Comparison of ENCODE assay signal across 13 cellular contexts in genomic region chr9:2810424-2811075, GRCh38. TPM values are rescaled to one million over a fixed set of nuclear protein-coding genes. Genes with fewer than 3 reads are reported as not detected.
DNase-seq lines count a peak whose midpoint lies in the region; ATAC-seq, FAIRE-seq and TF ChIP-seq lines count a peak whose summit lies in the region.
"Had no signal": no experiment of that assay in that cellular context is flagged by ENCODE, and none has a peak within 500 bp of the region (broad histone marks: within the 10 kb centered on the region; RNA-seq: fewer than 3 reads in every experiment).

No MANE protein-coding gene starts in this region.

- peak overlapping the region; percentile 93 for H3K27ac Mint-ChIP-seq in chondrocyte (ENCODE audit: unreplicated experiment)
- peak overlapping the region; percentile 98 for H3K27ac Mint-ChIP-seq in mesothelial cell of epicardium

- H3K36me3 ChIP-seq in left ventricle myocardium inferior: peaks cover 53% of the 10 kb centered on the region

- H3K4me1 ChIP-seq in left ventricle myocardium inferior: peaks cover 36% of the 10 kb centered on the region
- H3K4me1 ChIP-seq: gastrocnemius medialis had no signal

- H3K27ac ChIP-seq in left ventricle myocardium inferior (replicated peaks): peak overlapping the region; percentile 72
- H3K27ac ChIP-seq: gastrocnemius medialis had no signal

- H3K27me3 Mint-ChIP-seq in chondrocyte (ENCODE audit: low read depth) (no peaks in the 10 kb centered on the region), mesothelial cell of epicardium (ENCODE audit: low read depth) (no peaks in the 10 kb centered on the region)

- ATAC-seq in left cardiac atrium: no peak
- ATAC-seq in HG03095 (IDR thresholded peaks at IDR 0.05; ENCODE audit: unreplicated experiment): no peak
- ATAC-seq: gastrocnemius medialis had no signal

- DNase-seq in left ventricle myocardium inferior: no peak
- no peak for DNase-seq in left cardiac atrium
- DNase-seq in chondrocyte (ENCODE audit: low spot score): no peak
- DNase-seq in mesothelial cell of epicardium (ENCODE audit: low spot score in 2 of 2, unreplicated experiment in 2 of 2): no peak
- DNase-seq in urothelium cell line (ENCODE audit: low spot score): peak; percentile 2
- DNase-seq in 8988T: no peak
- DNase-seq in effector CD8-positive, alpha-beta T cell (lab: John Stamatoyannopoulos, UW): no peak
- DNase-seq: activated CD4-positive, CD25-positive, alpha-beta regulatory T cell treated with anti-CD3 and anti-CD28 coated beads, Interleukin-2, amount 50 U/mL, for 72 hours; activated T-cell treated with anti-CD3 and anti-CD28 coated beads for 4 hours; gastrocnemius medialis; NCI-H2171 treated with DMSO at 0.1 percent for 48 hours; stimulated activated CD4-positive, alpha-beta T cell treated with anti-CD3 and anti-CD28 coated beads, Interleukin-12 subunit alpha, Interleukin-12 subunit beta, amount 100 ng/mL, for 4 hours had no signal

- no peak for FAIRE-seq in urothelium cell line (lab: Jason Lieb, UNC)

- H3K4me3 Mint-ChIP-seq in chondrocyte (ENCODE audit: unreplicated experiment): no peak overlapping the region
- H3K4me3 Mint-ChIP-seq in mesothelial cell of epicardium: no peak overlapping the region

- H3K9me3 Mint-ChIP-seq in chondrocyte (ENCODE audit: low read depth) (no peaks in the 10 kb centered on the region), mesothelial cell of epicardium (no peaks in the 10 kb centered on the region)

- H3K9me3 ChIP-seq in left ventricle myocardium inferior (replicated peaks): no peaks in the 10 kb centered on the region
- H3K9me3 ChIP-seq: gastrocnemius medialis had no signal

- H3K4me1 Mint-ChIP-seq in chondrocyte (ENCODE audit: low read depth) (peaks cover 47% of the 10 kb centered on the region), mesothelial cell of epicardium (peaks cover 42% of the 10 kb centered on the region)

- no peak overlapping the region for H3K4me3 ChIP-seq in left ventricle myocardium inferior
- H3K4me3 ChIP-seq: gastrocnemius medialis had no signal

- intact Hi-C loops in left ventricle myocardium inferior (cut with micrococcal nuclease) (no loop called here), left cardiac atrium (cut with DNase I) (no loop called here)

- H3K36me3 Mint-ChIP-seq in chondrocyte (ENCODE audit: low read depth) (peaks cover 18% of the 10 kb centered on the region), mesothelial cell of epicardium (peaks cover 23% of the 10 kb centered on the region)

- no peaks in the 10 kb centered on the region for H3K27me3 ChIP-seq in left ventricle myocardium inferior (ENCODE audit: low read depth)
- H3K27me3 ChIP-seq: gastrocnemius medialis had no signal

- no peak for TF ChIP-seq CTCF in left ventricle myocardium inferior (IDR thresholded peaks at IDR 0.05; ENCODE audit: borderline replicate concordance)
- TF ChIP-seq CTCF in chondrocyte (IDR thresholded peaks at IDR 0.05): no peak
- TF ChIP-seq CTCF in mesothelial cell of epicardium (IDR thresholded peaks at IDR 0.05; ENCODE audit: unreplicated experiment): no peak

RNA-seq across cellular contexts. Expression of gene PUM3, which starts 33.3 kb away (rescaled TPM):
- total RNA-seq in left ventricle myocardium inferior (15.1 TPM), left cardiac atrium (10 to 100 TPM; 17.8 to 29.8 TPM), chondrocyte (34.5 to 59.0 TPM (median 38.4 TPM) in 3 replicates), mesothelial cell of epicardium (49.5 to 58.6 TPM (median 53.0 TPM) in 3 replicates)
